Comparison of ENCODE assay signal across 19 cellular contexts in the genomic region with DNA sequence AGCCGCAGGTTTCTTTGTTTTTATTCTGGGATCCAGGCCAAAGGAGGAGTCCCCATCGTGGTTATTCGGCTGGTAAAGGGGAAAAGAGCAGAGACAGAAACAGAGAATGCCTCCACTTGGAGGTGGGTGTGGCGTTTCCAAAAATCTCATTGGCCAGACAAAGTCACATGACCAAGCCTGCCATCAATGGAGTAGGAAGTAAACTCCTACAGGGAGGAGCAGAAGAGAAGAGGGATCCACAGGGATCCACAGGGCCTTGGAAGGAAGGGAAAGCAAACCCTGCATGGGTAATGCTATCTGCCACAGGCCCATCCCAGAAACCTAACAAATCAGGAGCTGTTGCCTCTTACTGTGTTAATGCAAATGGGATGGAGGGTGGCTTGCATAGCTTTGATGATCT.
"Had no signal": no experiment of that assay in that cellular context is flagged by ENCODE, and none has a peak within 500 bp of the region (broad histone marks: within the 10 kb centered on the region; RNA-seq: fewer than 3 reads in every experiment).

No MANE protein-coding gene starts in this region.

- H3K4me3 Mint-ChIP-seq: activated CD8-positive, alpha-beta memory T cell treated with anti-CD3 and anti-CD28 coated beads, Interleukin-2, amount 10 ng/mL, durations not matched to agents 7 days and 5 days; activated naive CD8-positive, alpha-beta T cell; activated T-cell treated with anti-CD3 and anti-CD28 coated beads, Interleukin-2, amount 50 U/mL, for 4 hours; dendritic cell treated with granulocyte-macrophage colony-stimulating factor and Interleukin-4, amounts not matched to agents 40 ng/mL and 50 ng/mL, for 4 days; memory B cell; nephron progenitor cell had no signal

- H3K27me3 Mint-ChIP-seq: activated CD8-positive, alpha-beta memory T cell treated with anti-CD3 and anti-CD28 coated beads, Interleukin-2, amount 10 ng/mL, durations not matched to agents 7 days and 5 days; dendritic cell treated with granulocyte-macrophage colony-stimulating factor and Interleukin-4, amounts not matched to agents 40 ng/mL and 50 ng/mL, for 4 days; memory B cell had no signal

- H3K9me3 ChIP-seq: left ventricle myocardium inferior, sigmoid colon, transverse colon had no signal

- H3K36me3 Mint-ChIP-seq: activated CD8-positive, alpha-beta memory T cell treated with anti-CD3 and anti-CD28 coated beads, Interleukin-2, amount 10 ng/mL, durations not matched to agents 7 days and 5 days; activated naive CD8-positive, alpha-beta T cell; memory B cell had no signal

- H3K27ac ChIP-seq: left ventricle myocardium inferior, sigmoid colon, transverse colon had no signal

- H3K4me1 Mint-ChIP-seq: activated CD8-positive, alpha-beta memory T cell treated with anti-CD3 and anti-CD28 coated beads, Interleukin-2, amount 10 ng/mL, durations not matched to agents 7 days and 5 days; brain; memory B cell had no signal

- H3K27ac Mint-ChIP-seq: activated CD8-positive, alpha-beta memory T cell treated with anti-CD3 and anti-CD28 coated beads, Interleukin-2, amount 10 ng/mL, durations not matched to agents 7 days and 5 days; activated naive CD8-positive, alpha-beta T cell; dendritic cell treated with granulocyte-macrophage colony-stimulating factor and Interleukin-4, amounts not matched to agents 40 ng/mL and 50 ng/mL, for 4 days; memory B cell; nephron progenitor cell had no signal

- H3K9me3 Mint-ChIP-seq: activated T-cell treated with anti-CD3 and anti-CD28 coated beads, Interleukin-2, amount 50 U/mL, for 4 hours; dendritic cell treated with granulocyte-macrophage colony-stimulating factor and Interleukin-4, amounts not matched to agents 40 ng/mL and 50 ng/mL, for 4 days; memory B cell; nephron progenitor cell had no signal

- DNase-seq: activated CD4-positive, alpha-beta T cell treated with anti-CD3 and anti-CD28 coated beads, Interleukin-2, amount 50 U/mL, for 48 hours; activated CD4-positive, CD25-positive, alpha-beta regulatory T cell treated with anti-CD3 and anti-CD28 coated beads, Interleukin-2, amount 50 U/mL, for 72 hours; activated CD8-positive, alpha-beta memory T cell treated with anti-CD3 and anti-CD28 coated beads, Interleukin-2, amount 10 ng/mL, durations not matched to agents 7 days and 5 days; activated gamma-delta T cell; activated T-cell treated with anti-CD3 and anti-CD28 coated beads, Interleukin-2, amount 50 U/mL, for 4 hours; amygdala; cerebellar nuclear complex; islet precursor cell; left ventricle myocardium inferior; nephron progenitor cell; sigmoid colon; stimulated activated CD4-positive, alpha-beta T cell treated with anti-CD3 and anti-CD28 coated beads, Interleukin-2, amount 100 ng/mL, for 24 hours; stimulated activated naive CD4-positive, alpha-beta T cell; substantia nigra; transverse colon had no signal

- H3K4me3 ChIP-seq: left ventricle myocardium inferior, sigmoid colon, transverse colon had no signal

- ATAC-seq: activated CD8-positive, alpha-beta memory T cell treated with anti-CD3 and anti-CD28 coated beads, Interleukin-2, amount 10 ng/mL, durations not matched to agents 7 days and 5 days; activated T-cell treated with anti-CD3 and anti-CD28 coated beads, Interleukin-2, amount 50 U/mL, for 4 hours had no signal

- H3K27me3 ChIP-seq: sigmoid colon, transverse colon had no signal
